Comparison of ENCODE assay signal across 11 cellular contexts in genomic region chr3:185715091-185715490, GRCh38.
A peak's percentile ranks its signal among the peaks of the same experiment; 100 is the strongest.
DNase-seq lines count a peak whose midpoint lies in the region; ATAC-seq and TF ChIP-seq lines count a peak whose summit lies in the region.
"Had no signal": no experiment of that assay in that cellular context is flagged by ENCODE, and none has a peak within 500 bp of the region (broad histone marks: within the 10 kb centered on the region; RNA-seq: fewer than 3 reads in every experiment).

No MANE protein-coding gene starts in this region.

- no peaks in the 10 kb centered on the region for H3K27me3 ChIP-seq in skeletal muscle satellite cell (ENCODE audit: control insufficient read depth, insufficient read depth, low read length)
- H3K27me3 ChIP-seq in colonic mucosa: no peaks in the 10 kb centered on the region

- peak; percentile 55 for DNase-seq in HK-2 (ENCODE audit: unreplicated experiment)
- DNase-seq in amniotic epithelial cell (ENCODE audit: low read depth): peak; percentile 38
- no peak for DNase-seq in NK-92 treated with Interleukin-12 subunit alpha and Interleukin-12 subunit beta, amount 100 ng/mL, for 24 hours (lab: John Stamatoyannopoulos, UW)
- no peak for DNase-seq in T1000 (lab: John Stamatoyannopoulos, UW)
- no peak for DNase-seq in colonic mucosa
- DNase-seq: activated T-cell treated with anti-CD3 and anti-CD28 coated beads, Interleukin-2, amount 50 U/mL, for 48 hours; DMS53; NCI-H1694 treated with DMSO at 0.1 percent for 48 hours had no signal

- H3K4me3 ChIP-seq in iPS-18c (ENCODE audit: insufficient read depth, low read depth, low read length) (peak overlapping the region; percentile 20; the same call in 1 of the 2 replicates), skeletal muscle satellite cell (ENCODE audit: low read length) (no peak overlapping the region), colonic mucosa (no peak overlapping the region)

- intact Hi-C loops in colonic mucosa (cut with DNase I): no loop called here

- no peak overlapping the region for H3K27ac ChIP-seq in colonic mucosa

- H3K4me1 ChIP-seq in skeletal muscle satellite cell (ENCODE audit: control insufficient read depth, insufficient read depth, low read length) (peaks cover 53% of the 10 kb centered on the region), colonic mucosa (peaks cover 12% of the 10 kb centered on the region)

- H3K9ac ChIP-seq in skeletal muscle satellite cell (ENCODE audit: low read depth, low read length) (no peak overlapping the region), colonic mucosa (ENCODE audit: low read depth in 2 of 2, low read length in 2 of 2) (no peak overlapping the region)

- no peaks in the 10 kb centered on the region for H3K9me3 ChIP-seq in iPS-18c (ENCODE audit: control insufficient read depth, insufficient read depth, low read length)
- H3K9me3 ChIP-seq in skeletal muscle satellite cell (replicated peaks; ENCODE audit: low read length): no peaks in the 10 kb centered on the region
- no peaks in the 10 kb centered on the region for H3K9me3 ChIP-seq in colonic mucosa

- no peaks in the 10 kb centered on the region for H3K36me3 ChIP-seq in skeletal muscle satellite cell (ENCODE audit: insufficient read depth, low read length)
- no peaks in the 10 kb centered on the region for H3K36me3 ChIP-seq in colonic mucosa

- no peak for TF ChIP-seq CTCF in colonic mucosa (IDR thresholded peaks at IDR 0.05)

- peak overlapping the region; percentile 40 for H3K4me2 ChIP-seq in skeletal muscle satellite cell (ENCODE audit: low read length)

- no peak for ATAC-seq in HG02763 (IDR thresholded peaks at IDR 0.05; ENCODE audit: unreplicated experiment)

Comparison
In these comparisons a context has a peak if more than half of its experiments do, and no peak if none do; other contexts are left out.
1. DNase-seq: peak in HK-2 (single experiment) and amniotic epithelial cell (single experiment); none in NK-92 treated with Interleukin-12 subunit alpha and Interleukin-12 subunit beta, amount 100 ng/mL, for 24 hours (single experiment), T1000 (single experiment) and colonic mucosa (single experiment).